1 cellular context compared by ENCODE assay signal in genomic region chrX:150366951-150367545, GRCh38.
TF ChIP-seq lines count a peak whose summit lies in the region.

No MANE protein-coding gene starts in this region.

TF ChIP-seq in GM23338, 12 proteins besides CTCF, POLR2A, EP300 and RAD21 (continued from another document):
- TF ChIP-seq ZNF462 (CRISPR knock-in tag; IDR thresholded peaks at IDR 0.05) (no peak), CREB1 (CRISPR knock-in tag; IDR thresholded peaks at IDR 0.05; ENCODE audit: low read depth) (no peak), ZNF331 (CRISPR knock-in tag; IDR thresholded peaks at IDR 0.05; ENCODE audit: low read depth) (no peak)
